In genomic region chr14:97459180-97459579, GRCh38 we compare ENCODE assay signal across 11 cellular contexts.
DNase-seq lines count a peak whose midpoint lies in the region; ATAC-seq lines count a peak whose summit lies in the region.
"Had no signal": no experiment of that assay in that cellular context is flagged by ENCODE, and none has a peak within 500 bp of the region (broad histone marks: within the 10 kb centered on the region; RNA-seq: fewer than 3 reads in every experiment).

No MANE protein-coding gene starts in this region.

- peak overlapping the region; percentile 100 for H3K27ac Mint-ChIP-seq in activated naive CD4-positive, alpha-beta T cell treated with anti-CD3 and anti-CD28 coated beads, Interleukin-2, amount 50 U/mL, for 24 hours
- H3K27ac Mint-ChIP-seq in activated T-cell treated with anti-CD3 and anti-CD28 coated beads, Interleukin-2, amount 50 U/mL, for 72 hours = peak overlapping the region; percentile 99
- H3K27ac Mint-ChIP-seq in memory B cell = no peak overlapping the region

- peak overlapping the region; percentile 95 for H3K27ac ChIP-seq in thymus (ENCODE audit: low read depth)
- H3K27ac ChIP-seq: left lung had no signal

- ATAC-seq in activated T-cell treated with anti-CD3 and anti-CD28 coated beads, Interleukin-2, amount 50 U/mL, for 72 hours (replicated peaks in 1 of 2) = peak; percentile 27 to 30
- ATAC-seq in memory B cell (ENCODE audit: low read depth) (no peak), GM18907 (IDR thresholded peaks at IDR 0.05; ENCODE audit: unreplicated experiment) (no peak)

- no peak for DNase-seq in activated naive CD4-positive, alpha-beta T cell (lab: John Stamatoyannopoulos, UW)
- DNase-seq in activated T-cell treated with anti-CD3 and anti-CD28 coated beads, Interleukin-2, amount 50 U/mL, for 72 hours = peak; percentile 39 to 47
- DNase-seq in memory B cell (ENCODE audit: low spot score in 2 of 2) = no peak
- DNase-seq in amygdala (lab: John Stamatoyannopoulos, UW) = no peak
- no peak for DNase-seq in retina
- DNase-seq: HCEC 1CT, NCI-H146 had no signal

- H3K4me1 ChIP-seq in thymus (ENCODE audit: control insufficient read depth, insufficient read depth, low read length) = peaks cover 23% of the 10 kb centered on the region

- peak overlapping the region; percentile 96 for H3K4me3 Mint-ChIP-seq in activated naive CD4-positive, alpha-beta T cell treated with anti-CD3 and anti-CD28 coated beads, Interleukin-2, amount 50 U/mL, for 24 hours
- peak overlapping the region; percentile 93 to 99 for H3K4me3 Mint-ChIP-seq in activated T-cell treated with anti-CD3 and anti-CD28 coated beads, Interleukin-2, amount 50 U/mL, for 72 hours
- H3K4me3 Mint-ChIP-seq in memory B cell = peak overlapping the region; percentile 49

- peaks cover 26% of the 10 kb centered on the region for H3K36me3 Mint-ChIP-seq in activated naive CD4-positive, alpha-beta T cell treated with anti-CD3 and anti-CD28 coated beads, Interleukin-2, amount 50 U/mL, for 24 hours
- peaks cover 23 to 39% of the 10 kb centered on the region in 2 donors for H3K36me3 Mint-ChIP-seq in activated T-cell treated with anti-CD3 and anti-CD28 coated beads, Interleukin-2, amount 50 U/mL, for 72 hours (ENCODE audit: insufficient read depth in 2 of 2)
- H3K36me3 Mint-ChIP-seq in memory B cell = no peaks in the 10 kb centered on the region

- no peaks in the 10 kb centered on the region for H3K9me3 ChIP-seq in thymus (ENCODE audit: control insufficient read depth)

- H3K9me3 Mint-ChIP-seq in activated naive CD4-positive, alpha-beta T cell treated with anti-CD3 and anti-CD28 coated beads, Interleukin-2, amount 50 U/mL, for 24 hours = peaks cover 5% of the 10 kb centered on the region
- H3K9me3 Mint-ChIP-seq in activated T-cell treated with anti-CD3 and anti-CD28 coated beads, Interleukin-2, amount 50 U/mL, for 72 hours = peaks cover 6% of the 10 kb centered on the region in 2 donors
- H3K9me3 Mint-ChIP-seq in memory B cell = peaks cover 8% of the 10 kb centered on the region

- H3K36me3 ChIP-seq in thymus (ENCODE audit: control insufficient read depth, insufficient read depth) = peaks cover 4% of the 10 kb centered on the region
- H3K36me3 ChIP-seq: left lung had no signal

- WGBS in thymus = 52% methylated on average over 4 of the region's 4 CpGs

- H3K4me1 Mint-ChIP-seq in activated naive CD4-positive, alpha-beta T cell treated with anti-CD3 and anti-CD28 coated beads, Interleukin-2, amount 50 U/mL, for 24 hours = peaks cover 59% of the 10 kb centered on the region
- H3K4me1 Mint-ChIP-seq in activated T-cell treated with anti-CD3 and anti-CD28 coated beads, Interleukin-2, amount 50 U/mL, for 72 hours (ENCODE audit: low read depth) = peaks cover 52% of the 10 kb centered on the region
- peaks cover 6% of the 10 kb centered on the region for H3K4me1 Mint-ChIP-seq in memory B cell

- H3K4me3 ChIP-seq in thymus (ENCODE audit: low read length) = peak overlapping the region; percentile 45

- H3K27me3 ChIP-seq in thymus (ENCODE audit: control insufficient read depth, insufficient read depth) = no peaks in the 10 kb centered on the region

- no peaks in the 10 kb centered on the region for H3K27me3 Mint-ChIP-seq in activated naive CD4-positive, alpha-beta T cell treated with anti-CD3 and anti-CD28 coated beads, Interleukin-2, amount 50 U/mL, for 24 hours
- H3K27me3 Mint-ChIP-seq in activated T-cell treated with anti-CD3 and anti-CD28 coated beads, Interleukin-2, amount 50 U/mL, for 72 hours (ENCODE audit: low read depth) = no peaks in the 10 kb centered on the region
- peaks cover 4% of the 10 kb centered on the region for H3K27me3 Mint-ChIP-seq in memory B cell

Comparison
In these comparisons a context has a peak if more than half of its experiments do, and no peak if none do; other contexts are left out.
1. DNase-seq: peak in activated T-cell treated with anti-CD3 and anti-CD28 coated beads, Interleukin-2, amount 50 U/mL, for 72 hours (2 of 2); none in activated naive CD4-positive, alpha-beta T cell (0 of 4), memory B cell (0 of 2), amygdala (0 of 56) and retina (single experiment).
2. ATAC-seq: peak in activated T-cell treated with anti-CD3 and anti-CD28 coated beads, Interleukin-2, amount 50 U/mL, for 72 hours (2 of 2); none in memory B cell (single experiment) and GM18907 (single experiment).
3. Peak in every context shown above with its lines, with median percentiles within 50 percentile points of each other: H3K4me3 Mint-ChIP-seq.